20 cellular contexts compared by ENCODE assay signal in the genomic region with DNA sequence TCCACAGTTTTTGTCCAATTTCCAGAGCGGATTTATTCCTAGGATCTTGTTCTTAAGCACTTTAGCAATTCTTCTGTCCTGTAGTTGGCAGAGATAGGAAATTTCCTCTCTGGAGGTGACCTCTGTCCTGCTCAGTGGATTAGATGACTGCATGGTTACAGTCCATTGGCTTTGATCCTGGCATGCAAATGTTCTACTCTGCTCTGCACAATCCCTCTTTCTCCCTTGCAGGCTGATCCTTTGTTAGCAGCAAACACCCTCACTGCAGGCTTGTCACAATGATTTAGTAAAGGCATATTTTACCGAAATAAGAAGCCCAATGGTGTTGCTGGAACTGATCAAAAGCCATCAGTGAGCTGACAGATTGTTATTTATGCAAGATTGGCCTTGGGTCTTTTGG.
A peak's percentile ranks its signal among the peaks of the same experiment; 100 is the strongest.
DNase-seq lines count a peak whose midpoint lies in the region; ATAC-seq and TF ChIP-seq lines count a peak whose summit lies in the region.
"Had no signal": no experiment of that assay in that cellular context is flagged by ENCODE, and none has a peak within 500 bp of the region (broad histone marks: within the 10 kb centered on the region; RNA-seq: fewer than 3 reads in every experiment).

No MANE protein-coding gene starts in this region.

- H3K4me3 ChIP-seq in psoas muscle: no peak overlapping the region
- H3K4me3 ChIP-seq: adrenal gland, GM23248, skin epidermis, suprapubic skin had no signal

- H3K36me3 ChIP-seq in psoas muscle (ENCODE audit: insufficient read depth in 1 of 2, low read depth in 1 of 2): no peaks in the 10 kb centered on the region
- H3K36me3 ChIP-seq: adrenal gland, suprapubic skin had no signal

- WGBS in psoas muscle, 3 donors: 18 to 23% (median 22%) methylated on average over 2 of the region's 2 CpGs

- in situ Hi-C loops in G401 (cut with HindIII; ENCODE audit: low sequenced_read_pairs): no loop called here

- H3K4me1 ChIP-seq in psoas muscle: no peaks in the 10 kb centered on the region
- H3K4me1 ChIP-seq: adrenal gland, suprapubic skin had no signal

- intact Hi-C loops in psoas muscle (cut with DNase I): no loop called here

- no peak for TF ChIP-seq CTCF in psoas muscle (IDR thresholded peaks at IDR 0.05)

- DNase-seq in G401 (ENCODE audit: low spot score) (peak; percentile 93), NCI-H82 treated with DMSO at 0.1 percent for 48 hours (lab: John Stamatoyannopoulos, UW; ENCODE audit: unreplicated experiment) (peak; percentile 62), glomerular visceral epithelial cell (ENCODE audit: extremely low spot score) (peak; percentile 6), psoas muscle (no peak), GF-D8 (lab: John Stamatoyannopoulos, UW) (no peak), HCEC 1CT (no peak)
- DNase-seq: adrenal gland; central memory CD4-positive, alpha-beta T cell; GM23248; KBM-7; left colon; NCI-H1092; NCI-H2107; SIG-M5; stimulated activated CD4-positive, alpha-beta T cell treated with anti-CD3 and anti-CD28 coated beads, Interleukin-4, amount 100 ng/mL, for 1 hour; T-helper 17 cell had no signal

- peak; percentile 57 to 86 (median 78) for ATAC-seq in psoas muscle
- no peak for ATAC-seq in HG02840 (IDR thresholded peaks at IDR 0.05; ENCODE audit: low FRiP score, unreplicated experiment)
- ATAC-seq: left colon, T-helper 17 cell had no signal

- no peaks in the 10 kb centered on the region for H3K27me3 ChIP-seq in psoas muscle (ENCODE audit: insufficient read depth in 3 of 3, low read length in 2 of 3)
- H3K27me3 ChIP-seq: adrenal gland, suprapubic skin had no signal

- no peak overlapping the region for H3K27ac ChIP-seq in psoas muscle
- H3K27ac ChIP-seq: adrenal gland, GM23248, HL-60, skin epidermis, suprapubic skin had no signal

- no peaks in the 10 kb centered on the region for H3K9me3 ChIP-seq in psoas muscle
- H3K9me3 ChIP-seq: adrenal gland, suprapubic skin had no signal

Comparison
In these comparisons a context has a peak if more than half of its experiments do, and no peak if none do; other contexts are left out.
1. DNase-seq: peak in G401 (single experiment), NCI-H82 treated with DMSO at 0.1 percent for 48 hours (single experiment) and glomerular visceral epithelial cell (single experiment); none in psoas muscle (0 of 2), GF-D8 (single experiment) and HCEC 1CT (single experiment).